18 cellular contexts compared by ENCODE assay signal in genomic region chr5:13508559-13508958, GRCh38.
DNase-seq lines count a peak whose midpoint lies in the region; FAIRE-seq and TF ChIP-seq lines count a peak whose summit lies in the region.
"Had no signal": no experiment of that assay in that cellular context is flagged by ENCODE, and none has a peak within 500 bp of the region (broad histone marks: within the 10 kb centered on the region; RNA-seq: fewer than 3 reads in every experiment).

No MANE protein-coding gene starts in this region.

- H3K27me3 ChIP-seq in mammary epithelial cell (ENCODE audit: insufficient read depth, low read length) (no peaks in the 10 kb centered on the region), small intestine (ENCODE audit: control insufficient read depth in 2 of 2, insufficient read depth in 2 of 2, low read length in 2 of 2) (no peaks in the 10 kb centered on the region)

- no peaks in the 10 kb centered on the region for H3K9me3 ChIP-seq in mammary epithelial cell (replicated peaks; ENCODE audit: insufficient read depth, low read length)
- no peaks in the 10 kb centered on the region for H3K9me3 ChIP-seq in small intestine (ENCODE audit: control insufficient read depth, low read depth)

- dilution Hi-C loops in mammary epithelial cell (cut with HindIII; ENCODE audit: low sequenced_read_pairs), result loop anchor here (25.0 kb wide), 1 partner anchor 454 kb away; no protein-coding TSS in a partner anchor

- H3K4me3 ChIP-seq in mammary epithelial cell (replicated peaks in 1 of 3; ENCODE audit: insufficient read depth in 1 of 3, low read depth in 2 of 3, low read length in 3 of 3) (no peak overlapping the region), small intestine (ENCODE audit: low read depth in 1 of 2, low read length in 2 of 2) (no peak overlapping the region)
- H3K4me3 ChIP-seq: GM23338 had no signal

- H3K4me2 ChIP-seq in mammary epithelial cell (ENCODE audit: insufficient read depth, low read depth, low read length), result no peak overlapping the region
- H3K4me2 ChIP-seq: GM23338 had no signal

- H3K4me1 ChIP-seq in mammary epithelial cell (ENCODE audit: insufficient read depth, low read length), result peaks cover 42% of the 10 kb centered on the region
- no peaks in the 10 kb centered on the region for H3K4me1 ChIP-seq in small intestine (ENCODE audit: control insufficient read depth in 2 of 2, insufficient read depth in 1 of 2, low read depth in 1 of 2, low read length in 1 of 2)

- DNase-seq in HTR-8/SVneo (ENCODE audit: insufficient read length, low spot score) (no peak), mammary epithelial cell (peak; percentile 46), epithelial cell of prostate (ENCODE audit: low read depth, low spot score) (no peak), small intestine (peak; percentile 23), DMS 273 (lab: John Stamatoyannopoulos, UW; ENCODE audit: unreplicated experiment) (no peak), activated gamma-delta T cell treated with Interleukin-2 at 50 U/mL for 16 hours (no peak), kidney glomerular epithelial cell (lab: John Stamatoyannopoulos, UW) (no peak)
- DNase-seq: C1 segment of cervical spinal cord; Calu3; CD4-positive, alpha-beta memory T cell; COR-L47; DMS153; DND-41; H9; HFFc6 had no signal

- no peaks in the 10 kb centered on the region for H4K20me1 ChIP-seq in mammary epithelial cell (ENCODE audit: insufficient read depth, low read length)

- H3K36me3 ChIP-seq in mammary epithelial cell (ENCODE audit: insufficient read depth, low read length) (no peaks in the 10 kb centered on the region), small intestine (ENCODE audit: control insufficient read depth in 2 of 2, insufficient read depth in 2 of 2, low read length in 2 of 2) (no peaks in the 10 kb centered on the region)

- WGBS in mammary epithelial cell (ENCODE audit: low coverage, missing lambda C conversion rate), result 85% methylated on average over 2 of the region's 2 CpGs
- 31 to 68% (median 50%) methylated on average over 2 of the region's 2 CpGs for WGBS in small intestine, 3 donors

- CTCF ChIA-PET in mammary epithelial cell (lab: Charles Lee; ENCODE audit: low non-redundant PET), result interaction anchor here (0.7 kb wide), 1 partner anchor 448 kb away, joined by 3 read pairs; no protein-coding TSS in a partner anchor

- intact Hi-C loops in mammary epithelial cell (cut with micrococcal nuclease), result no loop called here

- no peak overlapping the region for H2AFZ ChIP-seq in mammary epithelial cell (ENCODE audit: low read depth, low read length)
- H2AFZ ChIP-seq: GM23338 had no signal

- H3K9ac ChIP-seq in mammary epithelial cell (ENCODE audit: insufficient read depth, low read length), result no peak overlapping the region

- FAIRE-seq in HTR-8/SVneo (lab: Jason Lieb, UNC) (peak; percentile 16), small intestine (lab: Jason Lieb, UNC) (no peak)
- FAIRE-seq: G401.6, GM12892 had no signal

- no TSS peak for BruUV-seq in mammary epithelial cell (replicated peaks; lab: Mats Ljungman, UMichigan)

- H3K27ac ChIP-seq in mammary epithelial cell (ENCODE audit: insufficient read depth, low read depth, low read length) (no peak overlapping the region), epithelial cell of prostate (peak overlapping the region; percentile 28), small intestine (ENCODE audit: low read depth in 1 of 2, low read length in 1 of 2) (no peak overlapping the region)

- no peak for TF ChIP-seq CTCF in mammary epithelial cell (conservative IDR thresholded peaks at IDR 0.05 in 1 of 2, IDR thresholded peaks at IDR 0.05 in 1 of 2; ENCODE audit: extremely low read depth in 1 of 2, insufficient read depth in 1 of 2, low read depth in 1 of 2, low read length in 2 of 2)

- in situ Hi-C loops in mammary epithelial cell (cut with MboI; ENCODE audit: low sequenced_read_pairs in 2 of 2), result no loop called here

- H3K79me2 ChIP-seq in mammary epithelial cell (ENCODE audit: insufficient read depth, low read length), result no peaks in the 10 kb centered on the region

Comparison
In these comparisons a context has a peak if more than half of its experiments do, and no peak if none do; other contexts are left out.
1. DNase-seq: peak in mammary epithelial cell (single experiment) and small intestine (single experiment); none in HTR-8/SVneo (single experiment), epithelial cell of prostate (single experiment), DMS 273 (single experiment), activated gamma-delta T cell treated with Interleukin-2 at 50 U/mL for 16 hours (single experiment) and kidney glomerular epithelial cell (single experiment).